In the genomic region with DNA sequence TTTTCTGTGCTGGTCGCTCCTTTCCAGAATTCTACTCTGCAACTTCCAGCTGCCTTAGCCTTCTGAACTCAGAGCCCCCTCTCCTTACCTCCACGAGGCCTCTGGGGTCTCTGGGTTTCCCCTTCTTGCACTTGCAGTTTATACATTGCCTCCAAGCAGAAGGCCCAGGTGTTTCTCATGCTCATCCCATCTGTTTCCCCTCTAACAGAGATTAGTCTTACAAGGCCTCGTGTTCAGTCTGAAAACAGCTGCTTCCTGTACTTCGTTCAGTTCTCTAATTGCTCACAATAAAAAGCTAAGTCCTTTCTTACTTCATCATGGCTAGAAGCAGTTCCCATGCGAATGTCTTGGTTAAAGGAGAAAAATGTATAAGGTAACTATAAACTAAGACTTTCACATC, we compare ENCODE assay signal across 9 cellular contexts.
DNase-seq lines count a peak whose midpoint lies in the region; ATAC-seq and TF ChIP-seq lines count a peak whose summit lies in the region.
"Had no signal": no experiment of that assay in that cellular context is flagged by ENCODE, and none has a peak within 500 bp of the region (broad histone marks: within the 10 kb centered on the region; RNA-seq: fewer than 3 reads in every experiment).

No MANE protein-coding gene starts in this region.

- H3K4me1 Mint-ChIP-seq in nephron progenitor cell = peaks cover 28% of the 10 kb centered on the region
- H3K4me1 Mint-ChIP-seq in activated T-cell treated with anti-CD3 and anti-CD28 coated beads, Interleukin-2, amount 50 U/mL, for 24 hours (ENCODE audit: low read depth) = peaks cover 5% of the 10 kb centered on the region

- no peaks in the 10 kb centered on the region for H3K36me3 Mint-ChIP-seq in nephron progenitor cell (ENCODE audit: low read depth)
- no peaks in the 10 kb centered on the region for H3K36me3 Mint-ChIP-seq in activated T-cell treated with anti-CD3 and anti-CD28 coated beads, Interleukin-2, amount 50 U/mL, for 24 hours (ENCODE audit: low read depth)

- peak overlapping the region; percentile 86 for H3K27ac Mint-ChIP-seq in nephron progenitor cell
- H3K27ac Mint-ChIP-seq in activated T-cell treated with anti-CD3 and anti-CD28 coated beads, Interleukin-2, amount 50 U/mL, for 24 hours = no peak overlapping the region

- no peaks in the 10 kb centered on the region for H3K4me1 ChIP-seq in left lung

- H3K9me3 ChIP-seq in left lung = no peaks in the 10 kb centered on the region

- no peaks in the 10 kb centered on the region for H3K36me3 ChIP-seq in left lung

- peaks cover 3% of the 10 kb centered on the region for H3K27me3 Mint-ChIP-seq in nephron progenitor cell (ENCODE audit: low read depth, poor library complexity)
- no peaks in the 10 kb centered on the region for H3K27me3 Mint-ChIP-seq in activated T-cell treated with anti-CD3 and anti-CD28 coated beads, Interleukin-2, amount 50 U/mL, for 24 hours

- H3K27me3 ChIP-seq in left lung = no peaks in the 10 kb centered on the region

- no peak overlapping the region for H3K4me3 ChIP-seq in left lung

- ATAC-seq in GM18868 (IDR thresholded peaks at IDR 0.05; ENCODE audit: unreplicated experiment) = peak; percentile 67
- peak; percentile 75 for ATAC-seq in HG02885 (IDR thresholded peaks at IDR 0.05; ENCODE audit: poor library complexity, unreplicated experiment)
- no peak for ATAC-seq in left lung
- ATAC-seq: left lobe of liver had no signal

- TF ChIP-seq POLR2A in Raji (IDR thresholded peaks at IDR 0.05; ENCODE audit: insufficient read depth, low read depth, low read length) = peak; percentile 30; the same call in 1 of the 2 replicates

- no peak for DNase-seq in nephron progenitor cell
- DNase-seq in activated T-cell treated with anti-CD3 and anti-CD28 coated beads, Interleukin-2, amount 50 U/mL, for 1 hour = no peak
- no peak for DNase-seq in left lung
- DNase-seq in activated T-cell treated with anti-CD3 and anti-CD28 coated beads, Interleukin-2, amount 50 U/mL, for 24 hours = no peak
- DNase-seq in NCI-H1930 (lab: John Stamatoyannopoulos, UW) = no peak

- H3K9me3 Mint-ChIP-seq in nephron progenitor cell = no peaks in the 10 kb centered on the region
- no peaks in the 10 kb centered on the region for H3K9me3 Mint-ChIP-seq in activated T-cell treated with anti-CD3 and anti-CD28 coated beads, Interleukin-2, amount 50 U/mL, for 24 hours

- intact Hi-C loops in left lung (cut with DNase I) = no loop called here

- H3K27ac ChIP-seq in left lung = no peak overlapping the region

- TF ChIP-seq CTCF in nephron progenitor cell (IDR thresholded peaks at IDR 0.05) (no peak), left lung (IDR thresholded peaks at IDR 0.05) (no peak)

- H3K4me3 Mint-ChIP-seq in nephron progenitor cell = no peak overlapping the region
- H3K4me3 Mint-ChIP-seq in activated T-cell treated with anti-CD3 and anti-CD28 coated beads, Interleukin-2, amount 50 U/mL, for 24 hours = no peak overlapping the region
